ENCODE assay signal across 8 cellular contexts in genomic region chr7:920351-921070, GRCh38. TPM values are rescaled to one million over a fixed set of nuclear protein-coding genes. Genes with fewer than 3 reads are reported as not detected.
DNase-seq lines count a peak whose midpoint lies in the region; ATAC-seq and TF ChIP-seq lines count a peak whose summit lies in the region.

No MANE protein-coding gene starts in this region.

- H3K27ac Mint-ChIP-seq in activated CD8-positive, alpha-beta T cell treated with anti-CD3 and anti-CD28 coated beads for 36 hours, result peak overlapping the region; percentile 97

- POLR2A ChIA-PET in activated CD8-positive, alpha-beta T cell treated with anti-CD3 and anti-CD28 coated beads for 36 hours (lab: Charles Lee), result interaction anchor here (1.2 to 3.0 kb wide), 5 partner anchors 9 to 55 kb away, joined by 3 to 12 read pairs (median 5); partner anchors contain the start of gene COX19

- no peak for TF ChIP-seq POLR2A in spleen (IDR thresholded peaks at IDR 0.05)

- H3K4me1 ChIP-seq in spleen, result peaks cover 16 to 63% (median 44%) of the 10 kb centered on the region in 6 donors

- H3K27me3 ChIP-seq in GM06990 (replicated peaks; ENCODE audit: control insufficient read depth, insufficient read depth, low read length), result no peaks in the 10 kb centered on the region
- peaks cover 0 to 9% (median 0%) of the 10 kb centered on the region in 7 donors for H3K27me3 ChIP-seq in spleen (replicated peaks in 1 of 7)

- DNase-seq in GM06990 (ENCODE audit: extremely low read depth, insufficient read length), result peak; percentile 9
- DNase-seq in activated CD8-positive, alpha-beta T cell treated with anti-CD3 and anti-CD28 coated beads for 36 hours, result peak; percentile 63
- DNase-seq in cardiac septum (ENCODE audit: low spot score), result peak; percentile 67
- DNase-seq in spleen, result peak; percentile 75
- no peak for DNase-seq in NCI-H1694 treated with DMSO at 0.1 percent for 48 hours (lab: John Stamatoyannopoulos, UW)
- DNase-seq in AG08396 (ENCODE audit: low spot score), result no peak

- H3K9me3 ChIP-seq in spleen, result no peaks in the 10 kb centered on the region

- peaks cover 2% of the 10 kb centered on the region for H3K36me3 Mint-ChIP-seq in activated CD8-positive, alpha-beta T cell treated with anti-CD3 and anti-CD28 coated beads for 36 hours (ENCODE audit: low read depth)

- CTCF ChIA-PET in activated CD8-positive, alpha-beta T cell treated with anti-CD3 and anti-CD28 coated beads for 36 hours (lab: Charles Lee), result interaction anchor here (0.9 to 1.5 kb wide), 2 partner anchors 10 to 13 kb away, joined by 3 to 6 read pairs; no protein-coding TSS in a partner anchor

- H3K4me1 Mint-ChIP-seq in activated CD8-positive, alpha-beta T cell treated with anti-CD3 and anti-CD28 coated beads for 36 hours (ENCODE audit: low read depth), result peaks cover 46% of the 10 kb centered on the region

- WGBS in spleen, 5 donors, result 69 to 80% (median 75%) methylated on average over 27 to 40 of the region's 40 CpGs

- H3K36me3 ChIP-seq in GM06990 (ENCODE audit: control insufficient read depth, insufficient read depth, low read length) (peaks cover 1% of the 10 kb centered on the region; the same call in 1 of the 2 replicates), spleen (peaks cover 0 to 17% (median 0%) of the 10 kb centered on the region in 6 donors)

- no peak overlapping the region for H3K27ac ChIP-seq in spleen

- intact Hi-C loops in activated CD8-positive, alpha-beta T cell treated with anti-CD3 and anti-CD28 coated beads for 36 hours (cut with micrococcal nuclease), result no loop called here
- intact Hi-C loops in cardiac septum (cut with DNase I), result no loop called here
- intact Hi-C loops in spleen (cut with DNase I; ENCODE audit: low total_unique reads), result no loop called here

- H3K27me3 Mint-ChIP-seq in activated CD8-positive, alpha-beta T cell treated with anti-CD3 and anti-CD28 coated beads for 36 hours, result no peaks in the 10 kb centered on the region

- H3K9me3 Mint-ChIP-seq in activated CD8-positive, alpha-beta T cell treated with anti-CD3 and anti-CD28 coated beads for 36 hours, result no peaks in the 10 kb centered on the region

- ATAC-seq in activated CD8-positive, alpha-beta T cell treated with anti-CD3 and anti-CD28 coated beads for 36 hours, result no peak
- ATAC-seq in GM18868 (IDR thresholded peaks at IDR 0.05; ENCODE audit: unreplicated experiment) (no peak), GM19463 (IDR thresholded peaks at IDR 0.05; ENCODE audit: unreplicated experiment) (no peak)

- peak overlapping the region; percentile 21 for H3K4me3 Mint-ChIP-seq in activated CD8-positive, alpha-beta T cell treated with anti-CD3 and anti-CD28 coated beads for 36 hours

- H3K4me3 ChIP-seq in GM06990 (replicated peaks; ENCODE audit: low read depth, low read length) (no peak overlapping the region), spleen (no peak overlapping the region)

- no peak for TF ChIP-seq CTCF in GM06990 (IDR thresholded peaks at IDR 0.05; ENCODE audit: insufficient read depth, low read length, poor library complexity, severe bottlenecking)
- TF ChIP-seq CTCF in activated CD8-positive, alpha-beta T cell treated with anti-CD3 and anti-CD28 coated beads for 36 hours (IDR thresholded peaks at IDR 0.05), result no peak
- TF ChIP-seq CTCF in spleen (IDR thresholded peaks at IDR 0.05 in 8 of 11, conservative IDR thresholded peaks at IDR 0.05 in 3 of 11), result no peak

RNA-seq across cellular contexts. Expression of gene ADAP1, which starts 34.0 kb away (rescaled TPM):
- total RNA-seq in activated CD8-positive, alpha-beta T cell treated with anti-CD3 and anti-CD28 coated beads for 36 hours, result 10 to 100 TPM; 34.6 to 40.9 TPM
- total RNA-seq in cardiac septum (12.5 TPM), spleen (10 to 100 TPM; 18.1 to 35.4 (median 25.7) TPM)
- 10 to 100 TPM in 2 of 3 donors, 1 to 10 TPM in 1; 8.7 to 38.6 (median 12.8) TPM for polyA plus RNA-seq in spleen

RNA-seq across cellular contexts. Expression of gene GET4, which starts 44.2 kb away (rescaled TPM):
- total RNA-seq in activated CD8-positive, alpha-beta T cell treated with anti-CD3 and anti-CD28 coated beads for 36 hours, result 10 to 100 TPM; 20.6 to 31.9 TPM
- total RNA-seq in cardiac septum, result 21.3 TPM
- total RNA-seq in spleen, result 10 to 100 TPM; 25.4 to 39.5 (median 34.4) TPM
- polyA plus RNA-seq in spleen, result 10 to 100 TPM; 40.0 to 63.0 (median 53.9) TPM

RNA-seq across cellular contexts. Expression of gene COX19, which starts 54.8 kb away (rescaled TPM):
- total RNA-seq in activated CD8-positive, alpha-beta T cell treated with anti-CD3 and anti-CD28 coated beads for 36 hours, result 10 to 100 TPM; 15.5 to 18.0 TPM
- total RNA-seq in cardiac septum (7.3 TPM), spleen (10 to 100 TPM; 12.4 to 29.1 (median 18.9) TPM)
- polyA plus RNA-seq in spleen, result 1 to 10 TPM; 7.1 to 8.9 (median 7.2) TPM

Comparison
In these comparisons a context has a peak if more than half of its experiments do, and no peak if none do; other contexts are left out.
1. DNase-seq: peak in GM06990 (single experiment), activated CD8-positive, alpha-beta T cell treated with anti-CD3 and anti-CD28 coated beads for 36 hours (single experiment), cardiac septum (single experiment) and spleen (single experiment); none in NCI-H1694 treated with DMSO at 0.1 percent for 48 hours (single experiment) and AG08396 (single experiment).